8 cellular contexts compared by ENCODE assay signal in the genomic region with DNA sequence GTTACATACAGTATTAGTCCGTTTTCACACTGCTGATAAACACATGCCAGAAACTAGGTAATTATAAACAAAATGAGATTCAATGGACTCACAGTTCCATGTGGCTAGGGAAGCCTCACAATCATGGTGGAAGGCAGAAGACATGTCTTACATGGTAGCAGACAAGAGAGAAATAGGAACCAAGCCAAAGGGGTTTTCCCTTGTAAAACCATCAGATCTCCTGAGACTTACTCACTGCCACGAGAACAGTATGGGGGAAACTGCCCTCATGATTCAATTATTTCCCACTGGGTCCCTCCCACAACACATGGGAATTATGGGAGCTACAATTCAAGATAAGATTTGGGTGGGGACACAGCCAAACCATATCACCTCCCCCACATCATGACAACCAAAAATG. TPM values are rescaled to one million over a fixed set of nuclear protein-coding genes. Genes with fewer than 3 reads are reported as not detected.
DNase-seq lines count a peak whose midpoint lies in the region; ATAC-seq and TF ChIP-seq lines count a peak whose summit lies in the region.
"Not testable (repeated sequence)": the region's sequence is repeated elsewhere in the genome, so short reads cannot be mapped to it uniquely, and the experiment has no call there.

No MANE protein-coding gene starts in this region.

- H3K9ac ChIP-seq in GM23248; mesenchymal stem cell (ENCODE audit: low read length): not testable (repeated sequence)

- H2AK5ac ChIP-seq in mesenchymal stem cell (ENCODE audit: low read length, severe bottlenecking), result not testable (repeated sequence)

- not testable (repeated sequence) for H2AFZ ChIP-seq in GM23248; mesenchymal stem cell (ENCODE audit: low read depth, low read length)

- peaks cover 84% of the 10 kb centered on the region for H3K79me2 ChIP-seq in GM23248 (ENCODE audit: insufficient read depth)

- H3K27me3 ChIP-seq in GM23248 (replicated peaks; ENCODE audit: insufficient read depth); SJSA1 (replicated peaks); mesenchymal stem cell (ENCODE audit: control insufficient read depth in 1 of 2, insufficient read depth in 1 of 2, low read length in 2 of 2): not testable (repeated sequence)

- peaks cover 48% of the 10 kb centered on the region for H3K36me3 Mint-ChIP-seq in activated T-helper 17 cell treated with anti-CD3 and anti-CD28 coated beads, Interleukin-2, amount 50 U/mL, for 72 hours (ENCODE audit: low read depth)
- H3K36me3 Mint-ChIP-seq in chondrocyte (ENCODE audit: low read depth), result not testable (repeated sequence)

- H3K27me3 Mint-ChIP-seq in activated T-helper 17 cell treated with anti-CD3 and anti-CD28 coated beads, Interleukin-2, amount 50 U/mL, for 72 hours; chondrocyte (ENCODE audit: low read depth): not testable (repeated sequence)

- not testable (repeated sequence) for H3K9me2 ChIP-seq in GM23248 (ENCODE audit: insufficient read depth)

- in situ Hi-C loops in GM23248 (cut with MboI), result not testable (repeated sequence)

- H3K4ac ChIP-seq in mesenchymal stem cell (ENCODE audit: low read depth in 1 of 2, low read length in 2 of 2), result not testable (repeated sequence)

- not testable (repeated sequence) for H4K20me1 ChIP-seq in GM23248 (ENCODE audit: insufficient read depth)

- not testable (repeated sequence) for H2BK12ac ChIP-seq in mesenchymal stem cell (ENCODE audit: low read length in 2 of 2)

- H2BK15ac ChIP-seq in mesenchymal stem cell (ENCODE audit: low read depth, poor library complexity, severe bottlenecking), result not testable (repeated sequence)

- not testable (repeated sequence) for H3K23ac ChIP-seq in mesenchymal stem cell (ENCODE audit: low read length in 2 of 2)

- peak overlapping the region; percentile 70 for H3K4me3 Mint-ChIP-seq in activated T-helper 17 cell treated with anti-CD3 and anti-CD28 coated beads, Interleukin-2, amount 50 U/mL, for 72 hours
- not testable (repeated sequence) for H3K4me3 Mint-ChIP-seq in chondrocyte (ENCODE audit: unreplicated experiment)

- not testable (repeated sequence) for H3K4me2 ChIP-seq in GM23248 (ENCODE audit: unreplicated experiment); mesenchymal stem cell (ENCODE audit: low read length, poor library complexity, severe bottlenecking)

- H3K14ac ChIP-seq in mesenchymal stem cell (ENCODE audit: low read length in 2 of 2), result not testable (repeated sequence)

- not testable (repeated sequence) for H3K9me3 Mint-ChIP-seq in activated T-helper 17 cell treated with anti-CD3 and anti-CD28 coated beads, Interleukin-2, amount 50 U/mL, for 72 hours; chondrocyte (ENCODE audit: low read depth)

- peak overlapping the region; percentile 86 for H3K27ac Mint-ChIP-seq in activated T-helper 17 cell treated with anti-CD3 and anti-CD28 coated beads, Interleukin-2, amount 50 U/mL, for 72 hours
- peak overlapping the region; percentile 54 for H3K27ac Mint-ChIP-seq in chondrocyte (ENCODE audit: unreplicated experiment)

- not testable (repeated sequence) for H4K8ac ChIP-seq in mesenchymal stem cell (ENCODE audit: low read length)

- H3K9me3 ChIP-seq in GM23248 (ENCODE audit: low read depth); SJSA1 (replicated peaks); mesenchymal stem cell (ENCODE audit: control insufficient read depth, low read length): not testable (repeated sequence)

- H4K91ac ChIP-seq in mesenchymal stem cell (ENCODE audit: low read length), result not testable (repeated sequence)

- H3K4me3 ChIP-seq in AG10803 (ENCODE audit: low read length); GM23248; SJSA1; mesenchymal stem cell (ENCODE audit: insufficient read depth in 1 of 2, low read depth in 1 of 2, low read length in 2 of 2): not testable (repeated sequence)

- DNase-seq in AG10803 (ENCODE audit: low read depth) (peak; percentile 39), GM23248 (peak; percentile 37), mesenchymal stem cell (peak; percentile 53)
- DNase-seq in SJSA1 (ENCODE audit: low read depth in 1 of 2, low spot score in 2 of 2); chondrocyte (ENCODE audit: low spot score): not testable (repeated sequence)

- H3K4me1 ChIP-seq in GM23248 (ENCODE audit: insufficient read depth) (peaks cover 49% of the 10 kb centered on the region), SJSA1 (replicated peaks) (peaks cover 87% of the 10 kb centered on the region), mesenchymal stem cell (ENCODE audit: control insufficient read depth, insufficient read depth, low read depth, low read length) (peaks cover 12% of the 10 kb centered on the region)

- not testable (repeated sequence) for H3K79me1 ChIP-seq in mesenchymal stem cell (replicated peaks; ENCODE audit: low read length, poor library complexity, severe bottlenecking)

- WGBS in GM23248 (ENCODE audit: low coverage in 1 of 2, low lambda C conversion rate in 2 of 2, missing lambda C conversion rate in 2 of 2), 2 experiments, result 53 to 62% methylated on average over 2 of the region's 2 CpGs
- 82% methylated on average over 2 of the region's 2 CpGs for WGBS in mesenchymal stem cell

- H3K18ac ChIP-seq in mesenchymal stem cell (ENCODE audit: low read depth in 1 of 2, low read length in 2 of 2), result not testable (repeated sequence)

- not testable (repeated sequence) for TF ChIP-seq CTCF in AG10803 (conservative IDR thresholded peaks at IDR 0.05; ENCODE audit: low read length); chondrocyte (IDR thresholded peaks at IDR 0.05)

- H3K27ac ChIP-seq in GM23248; mesenchymal stem cell (ENCODE audit: low read length, poor library complexity, severe bottlenecking): not testable (repeated sequence)
- peak overlapping the region; percentile 16 for H3K27ac ChIP-seq in SJSA1

- peaks cover 41% of the 10 kb centered on the region for H3F3A ChIP-seq in GM23248 (ENCODE audit: insufficient read depth)

- ATAC-seq in GM18868 (IDR thresholded peaks at IDR 0.05; ENCODE audit: unreplicated experiment), result peak; percentile 52
- peak; percentile 39 for ATAC-seq in HG03342 (IDR thresholded peaks at IDR 0.05; ENCODE audit: unreplicated experiment)
- peak; percentile 41 for ATAC-seq in activated T-helper 17 cell treated with anti-CD3 and anti-CD28 coated beads, Interleukin-2, amount 50 U/mL, for 72 hours (replicated peaks)

- H2BK5ac ChIP-seq in mesenchymal stem cell (ENCODE audit: low read depth, low read length, poor library complexity, severe bottlenecking), result not testable (repeated sequence)

- peaks cover 42% of the 10 kb centered on the region for H3K4me1 Mint-ChIP-seq in activated T-helper 17 cell treated with anti-CD3 and anti-CD28 coated beads, Interleukin-2, amount 50 U/mL, for 72 hours
- H3K4me1 Mint-ChIP-seq in chondrocyte (ENCODE audit: low read depth), result peaks cover 71% of the 10 kb centered on the region

- H3K36me3 ChIP-seq in GM23248 (ENCODE audit: low read depth); mesenchymal stem cell (ENCODE audit: control insufficient read depth in 1 of 2, insufficient read depth in 2 of 2, low read depth in 1 of 2, low read length in 2 of 2): not testable (repeated sequence)
- H3K36me3 ChIP-seq in SJSA1, result peaks cover 28% of the 10 kb centered on the region

- not testable (repeated sequence) for H2BK120ac ChIP-seq in mesenchymal stem cell (ENCODE audit: low read depth, low read length)

RNA-seq across cellular contexts. Expression of a gene that starts 5.7 kb away (rescaled TPM):
- total RNA-seq in GM23248 (2014; rRNA removed; shearing (Covaris generic)), result 76.9 and 81.2 TPM in 2 replicates
- polyA plus RNA-seq in GM23248 (2016; fragmentation: Nextera tagmentation; extraction: Ambion mirVana), result 60.6 and 65.1 TPM in 2 replicates
- 126 and 145 TPM in 2 replicates for total RNA-seq in SJSA1 (2014; rRNA removed; shearing (Covaris generic))
- total RNA-seq in activated T-helper 17 cell treated with anti-CD3 and anti-CD28 coated beads, Interleukin-2, amount 50 U/mL, for 72 hours, result 10 to 100 TPM; 31.4 to 40.6 TPM
- 52.3 to 68.0 TPM (median 61.3 TPM) in 3 replicates for total RNA-seq in chondrocyte
- 40.3 TPM for polyA plus RNA-seq in mesenchymal stem cell (2013, experiment 1 of 2)
- polyA plus RNA-seq in mesenchymal stem cell (2013, experiment 2 of 2), result 39.9 TPM

RNA-seq across cellular contexts. Expression of a gene that starts 17.8 kb away (rescaled TPM):
- 34.4 and 34.9 TPM in 2 replicates for total RNA-seq in GM23248 (2014; rRNA removed; shearing (Covaris generic))
- 24.1 and 27.8 TPM in 2 replicates for polyA plus RNA-seq in GM23248 (2016; fragmentation: Nextera tagmentation; extraction: Ambion mirVana)
- 47.2 and 55.6 TPM in 2 replicates for total RNA-seq in SJSA1 (2014; rRNA removed; shearing (Covaris generic))
- 10 to 100 TPM; 40.3 to 42.0 TPM for total RNA-seq in activated T-helper 17 cell treated with anti-CD3 and anti-CD28 coated beads, Interleukin-2, amount 50 U/mL, for 72 hours
- 23.5 to 24.6 TPM (median 23.8 TPM) in 3 replicates for total RNA-seq in chondrocyte
- 22.5 TPM for polyA plus RNA-seq in mesenchymal stem cell (2013, experiment 1 of 2)
- 21.7 TPM for polyA plus RNA-seq in mesenchymal stem cell (2013, experiment 2 of 2)
